In the genomic region with DNA sequence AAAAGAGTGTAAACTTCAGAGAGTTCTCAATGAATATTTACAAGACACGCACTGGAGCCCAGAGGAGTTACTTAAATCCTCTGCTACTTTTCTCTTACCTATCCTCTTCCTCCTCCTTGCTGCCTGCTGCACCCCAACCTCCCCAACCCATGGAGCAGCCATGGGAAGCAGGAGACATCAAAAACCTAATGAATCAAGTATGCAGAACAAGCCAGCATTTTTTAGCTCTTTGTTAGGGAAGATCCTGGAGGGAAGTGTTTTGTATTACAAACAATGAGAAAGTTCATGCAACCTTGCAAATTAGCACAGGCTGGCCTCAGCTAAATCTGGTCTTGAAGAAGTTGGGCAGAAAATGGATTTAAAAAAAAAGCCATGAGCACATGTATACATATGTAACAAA, we compare ENCODE assay signal across 34 cellular contexts.
"Had no signal": no experiment of that assay in that cellular context is flagged by ENCODE, and none has a peak within 500 bp of the region (broad histone marks: within the 10 kb centered on the region; RNA-seq: fewer than 3 reads in every experiment).

No MANE protein-coding gene starts in this region.

- H3K4me3 Mint-ChIP-seq: activated CD4-positive, alpha-beta T cell treated with anti-CD3 and anti-CD28 coated beads for 36 hours; activated naive CD8-positive, alpha-beta T cell; activated T-cell treated with anti-CD3 and anti-CD28 coated beads, Interleukin-2, amount 50 U/mL, for 72 hours; nephron; stimulated activated effector memory CD8-positive, alpha-beta T cell treated with anti-CD3 and anti-CD28 coated beads, Interleukin-12 subunit alpha, Interleukin-12 subunit beta, amount 100 ng/mL, for 72 hours; stimulated activated naive CD8-positive, alpha-beta T cell treated with anti-CD3 and anti-CD28 coated beads, Interleukin-15, amount 100 ng/mL, for 72 hours; T-helper 2 cell treated with Interferon-gamma antibody and Interleukin-4, amounts not matched to agents 5 μg/mL and 100 μg/mL, for 36 hours; type B pancreatic cell had no signal

- H2AFZ ChIP-seq: hepatocyte had no signal

- H3K4me1 ChIP-seq: body of pancreas, colonic mucosa, gastroesophageal sphincter, left ventricle myocardium inferior, vagina had no signal

- H3K27me3 ChIP-seq: body of pancreas, colonic mucosa, gastroesophageal sphincter, neutrophil, ovary, vagina had no signal

- H3K4me1 Mint-ChIP-seq: activated CD4-positive, alpha-beta T cell treated with anti-CD3 and anti-CD28 coated beads for 36 hours; nephron; stimulated activated effector memory CD8-positive, alpha-beta T cell treated with anti-CD3 and anti-CD28 coated beads, Interleukin-12 subunit alpha, Interleukin-12 subunit beta, amount 100 ng/mL, for 72 hours; stimulated activated naive CD8-positive, alpha-beta T cell treated with anti-CD3 and anti-CD28 coated beads, Interleukin-15, amount 100 ng/mL, for 72 hours had no signal

- DNase-seq: activated CD4-positive, alpha-beta T cell treated with anti-CD3 and anti-CD28 coated beads for 36 hours; activated CD4-positive, alpha-beta T cell treated with anti-CD3 and anti-CD28 coated beads, Interleukin-2, amount 50 U/mL, for 4 hours; activated CD4-positive, CD25-positive, alpha-beta regulatory T cell; activated naive CD4-positive, alpha-beta T cell treated with Interleukin-2 at 50 U/mL for 16 hours; activated T-cell treated with anti-CD3 and anti-CD28 coated beads for 4 hours; activated T-cell treated with anti-CD3 and anti-CD28 coated beads, Interleukin-2, amount 50 U/mL, for 72 hours; aorta; body of pancreas; cerebellar nuclear complex; colonic mucosa; dorsolateral prefrontal cortex; effector memory CD4-positive, alpha-beta T cell; erythroblast; islet precursor cell; left ventricle myocardium inferior; mucosa of descending colon; ovary; stimulated activated CD4-positive, alpha-beta T cell treated with anti-CD3 and anti-CD28 coated beads, Interleukin-12 subunit alpha, Interleukin-12 subunit beta, amount 100 ng/mL, for 4 hours; stimulated activated CD4-positive, alpha-beta T cell treated with anti-CD3 and anti-CD28 coated beads, Interleukin-4, amount 100 ng/mL, for 24 hours; stimulated activated naive CD8-positive, alpha-beta T cell treated with anti-CD3 and anti-CD28 coated beads, Interleukin-15, amount 100 ng/mL, for 72 hours; substantia nigra; T-helper 1 cell had no signal

- H3K4me2 ChIP-seq: hepatocyte had no signal

- H3K9me3 Mint-ChIP-seq: nephron; stimulated activated naive CD8-positive, alpha-beta T cell treated with anti-CD3 and anti-CD28 coated beads, Interleukin-15, amount 100 ng/mL, for 72 hours; T-helper 2 cell treated with Interferon-gamma antibody and Interleukin-4, amounts not matched to agents 5 μg/mL and 100 μg/mL, for 36 hours; type B pancreatic cell had no signal

- H3K36me3 Mint-ChIP-seq: activated naive CD8-positive, alpha-beta T cell; stimulated activated effector memory CD8-positive, alpha-beta T cell treated with anti-CD3 and anti-CD28 coated beads, Interleukin-12 subunit alpha, Interleukin-12 subunit beta, amount 100 ng/mL, for 72 hours; type B pancreatic cell had no signal

- H3K9me3 ChIP-seq: body of pancreas, colonic mucosa, gastroesophageal sphincter, left ventricle myocardium inferior, mucosa of descending colon, neutrophil, ovary, vagina had no signal

- H3K27me3 Mint-ChIP-seq: activated naive CD8-positive, alpha-beta T cell; progenitor cell of endocrine pancreas; stimulated activated naive CD8-positive, alpha-beta T cell treated with anti-CD3 and anti-CD28 coated beads, Interleukin-15, amount 100 ng/mL, for 72 hours had no signal

- H3K27ac Mint-ChIP-seq: activated CD4-positive, alpha-beta T cell treated with anti-CD3 and anti-CD28 coated beads for 36 hours; activated naive CD8-positive, alpha-beta T cell; activated T-cell treated with anti-CD3 and anti-CD28 coated beads, Interleukin-2, amount 50 U/mL, for 72 hours; nephron; progenitor cell of endocrine pancreas; stimulated activated effector memory CD8-positive, alpha-beta T cell treated with anti-CD3 and anti-CD28 coated beads, Interleukin-12 subunit alpha, Interleukin-12 subunit beta, amount 100 ng/mL, for 72 hours; stimulated activated naive CD8-positive, alpha-beta T cell treated with anti-CD3 and anti-CD28 coated beads, Interleukin-15, amount 100 ng/mL, for 72 hours; T-helper 2 cell treated with Interferon-gamma antibody and Interleukin-4, amounts not matched to agents 5 μg/mL and 100 μg/mL, for 36 hours; type B pancreatic cell had no signal

- H3K27ac ChIP-seq: body of pancreas, colonic mucosa, dorsolateral prefrontal cortex, gastroesophageal sphincter, hepatocyte, left ventricle myocardium inferior, neutrophil, ovary, skin epidermis, vagina had no signal

- H3K79me2 ChIP-seq: hepatocyte had no signal

- H3K4me3 ChIP-seq: body of pancreas, colonic mucosa, dorsolateral prefrontal cortex, gastroesophageal sphincter, hepatocyte, left ventricle myocardium inferior, lung, mucosa of descending colon, ovary, skin epidermis, vagina had no signal

- H3K36me3 ChIP-seq: colonic mucosa, gastroesophageal sphincter, left ventricle myocardium inferior, neutrophil, ovary, vagina had no signal
